Comparison of ENCODE assay signal across 8 cellular contexts in the genomic region with DNA sequence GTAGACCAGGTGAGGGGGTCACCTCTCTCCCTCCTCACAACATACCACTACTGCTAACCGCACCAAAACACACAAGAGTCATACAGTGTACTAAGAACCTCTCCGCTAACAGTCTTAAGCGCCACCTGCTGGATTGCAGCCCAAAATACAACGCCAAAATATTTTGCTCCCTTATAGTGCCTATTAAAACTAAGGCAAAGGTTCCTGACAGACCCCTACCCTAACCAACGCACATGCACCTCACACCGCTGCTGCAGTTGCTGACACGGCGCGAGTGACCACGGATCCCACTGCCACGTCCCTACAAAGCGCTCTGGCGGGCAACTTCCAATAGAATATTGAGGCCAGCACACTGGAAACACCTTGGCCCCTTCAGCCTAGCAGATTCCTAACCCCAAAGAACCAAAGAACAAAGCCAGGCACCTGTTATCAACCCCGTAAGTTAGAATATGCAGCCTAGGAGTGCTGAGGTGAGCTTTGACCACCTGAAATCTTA.
DNase-seq lines count a peak whose midpoint lies in the region; ATAC-seq and TF ChIP-seq lines count a peak whose summit lies in the region.

No MANE protein-coding gene starts in this region.

- 37% methylated on average over 14 of the region's 14 CpGs for WGBS in right lobe of liver (ENCODE audit: insufficient coverage, low coverage, low lambda C conversion rate, missing lambda C conversion rate)

- H3K4me3 Mint-ChIP-seq in CD8-positive, alpha-beta T cell: no peak overlapping the region

- peaks cover 10% of the 10 kb centered on the region for H3K9me3 Mint-ChIP-seq in CD8-positive, alpha-beta T cell

- no peaks in the 10 kb centered on the region for H3K27me3 ChIP-seq in brain microvascular endothelial cell (replicated peaks)
- no peaks in the 10 kb centered on the region for H3K27me3 ChIP-seq in right lobe of liver
- H3K27me3 ChIP-seq in CD8-positive, alpha-beta T cell (ENCODE audit: insufficient read depth, low read length): no peaks in the 10 kb centered on the region

- H3K36me3 Mint-ChIP-seq in CD8-positive, alpha-beta T cell: no peaks in the 10 kb centered on the region

- no peak overlapping the region for H3K27ac Mint-ChIP-seq in CD8-positive, alpha-beta T cell

- peak; percentile 99 for ATAC-seq in GM18868 (IDR thresholded peaks at IDR 0.05; ENCODE audit: unreplicated experiment)
- peak; percentile 96 for ATAC-seq in HG02970 (IDR thresholded peaks at IDR 0.05; ENCODE audit: low FRiP score, unreplicated experiment)
- ATAC-seq in right lobe of liver: peak; percentile 62 to 78 (median 76)
- no peak for ATAC-seq in CD8-positive, alpha-beta T cell

- H3K36me3 ChIP-seq in brain microvascular endothelial cell (replicated peaks): no peaks in the 10 kb centered on the region
- no peaks in the 10 kb centered on the region for H3K36me3 ChIP-seq in right lobe of liver
- no peaks in the 10 kb centered on the region for H3K36me3 ChIP-seq in CD8-positive, alpha-beta T cell (ENCODE audit: insufficient read depth, low read length)

- CTCF ChIA-PET in CD8-positive, alpha-beta T cell (lab: Charles Lee): no interaction called here

- H3K4me3 ChIP-seq in brain microvascular endothelial cell (ENCODE audit: low read depth, low read length): no peak overlapping the region
- H3K4me3 ChIP-seq in right lobe of liver: no peak overlapping the region
- no peak overlapping the region for H3K4me3 ChIP-seq in CD8-positive, alpha-beta T cell (ENCODE audit: low read depth, low read length)

- in situ Hi-C loops in brain microvascular endothelial cell (cut with HindIII; ENCODE audit: low pct_ligation_motif_present, low sequenced_read_pairs): no loop called here

- intact Hi-C loops in right lobe of liver (cut with DNase I): no loop called here
- intact Hi-C loops in CD8-positive, alpha-beta T cell (cut with DNase I, micrococcal nuclease): no loop called here

- H3K9me3 ChIP-seq in right lobe of liver: no peaks in the 10 kb centered on the region
- no peaks in the 10 kb centered on the region for H3K9me3 ChIP-seq in CD8-positive, alpha-beta T cell (ENCODE audit: low read length)

- DNase-seq in DMS53 treated with DMSO at 0.1 percent for 48 hours (lab: John Stamatoyannopoulos, UW; ENCODE audit: unreplicated experiment) (peak; percentile 41), NCI-H345 treated with DMSO at 0.1 percent for 48 hours (lab: John Stamatoyannopoulos, UW; ENCODE audit: unreplicated experiment) (peak; percentile 0), brain microvascular endothelial cell (peak; percentile 35), right lobe of liver (peak in 1 of 3 donors; percentile 52), T1000 (lab: John Stamatoyannopoulos, UW) (no peak)
- DNase-seq in CD8-positive, alpha-beta T cell: no peak

- no peaks in the 10 kb centered on the region for H3K4me1 Mint-ChIP-seq in CD8-positive, alpha-beta T cell (ENCODE audit: low read depth)

- TF ChIP-seq CTCF in brain microvascular endothelial cell (IDR thresholded peaks at IDR 0.05; ENCODE audit: low read depth, low read length, missing control alignments) (peak; percentile 87), right lobe of liver (IDR thresholded peaks at IDR 0.05) (peak; percentile 34 to 58 (median 51))
- no peak for TF ChIP-seq CTCF in CD8-positive, alpha-beta T cell (IDR thresholded peaks at IDR 0.05)

- no peaks in the 10 kb centered on the region for H3K4me1 ChIP-seq in right lobe of liver
- H3K4me1 ChIP-seq in CD8-positive, alpha-beta T cell (ENCODE audit: insufficient read depth, low read length): no peaks in the 10 kb centered on the region

- H3K27ac ChIP-seq in brain microvascular endothelial cell (no peak overlapping the region), right lobe of liver (no peak overlapping the region)
- no peak overlapping the region for H3K27ac ChIP-seq in CD8-positive, alpha-beta T cell (ENCODE audit: low read depth, low read length)

- POLR2A ChIA-PET in CD8-positive, alpha-beta T cell (lab: Charles Lee): no interaction called here

- TF ChIP-seq POLR2A in right lobe of liver (IDR thresholded peaks at IDR 0.05): no peak

- H3K27me3 Mint-ChIP-seq in CD8-positive, alpha-beta T cell (ENCODE audit: low read depth): no peaks in the 10 kb centered on the region

Comparison
In these comparisons a context has a peak if more than half of its experiments do, and no peak if none do; other contexts are left out.
1. DNase-seq: peak in DMS53 treated with DMSO at 0.1 percent for 48 hours (single experiment), NCI-H345 treated with DMSO at 0.1 percent for 48 hours (single experiment) and brain microvascular endothelial cell (single experiment); none in T1000 (single experiment) and CD8-positive, alpha-beta T cell (0 of 7).